Comparison of ENCODE assay signal across 35 cellular contexts in the genomic region with DNA sequence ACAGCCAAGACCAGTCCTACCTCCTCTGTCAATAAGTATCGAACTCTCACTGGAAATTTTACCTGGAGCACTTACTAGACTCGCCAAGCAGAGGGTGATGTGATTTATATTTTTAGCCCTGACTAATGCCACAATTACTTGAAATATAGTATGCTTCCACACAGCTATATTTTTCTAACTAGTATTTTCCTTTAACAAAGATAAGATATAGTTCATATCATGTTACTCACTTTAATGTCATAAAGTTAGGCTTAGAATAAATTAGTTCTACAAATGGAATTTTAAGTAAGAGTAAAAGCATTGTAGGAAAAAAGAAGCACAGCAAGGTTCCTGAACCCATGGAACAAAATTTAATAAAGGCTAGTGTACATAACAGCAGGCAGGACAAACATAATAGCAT.
"Had no signal": no experiment of that assay in that cellular context is flagged by ENCODE, and none has a peak within 500 bp of the region (broad histone marks: within the 10 kb centered on the region; RNA-seq: fewer than 3 reads in every experiment).

No MANE protein-coding gene starts in this region.

- H3K4me3 ChIP-seq: MG63 had no signal

- H3K9me3 ChIP-seq: MG63 had no signal

- H3K27me3 ChIP-seq: MG63 had no signal

- DNase-seq: Karpas-422, Kasumi-1, MG63, MM.1S, MV-4-11, NCI-H1048, NCI-H1092, NCI-H1092 treated with DMSO at 0.1 percent for 48 hours, NCI-H1105, NCI-H1105 treated with DMSO at 0.1 percent for 48 hours, NCI-H1417, NCI-H1417 treated with DMSO at 0.1 percent for 48 hours, NCI-H1436, NCI-H1436 treated with DMSO at 0.1 percent for 48 hours, NCI-H146, NCI-H1694, NCI-H1694 treated with DMSO at 0.1 percent for 48 hours, NCI-H187 treated with DMSO at 0.1 percent for 48 hours, NCI-H1930, NCI-H2029, NCI-H2029 treated with DMSO at 0.1 percent for 48 hours, NCI-H2081, NCI-H2081 treated with DMSO at 0.1 percent for 48 hours, NCI-H2107, NCI-H2171, NCI-H2171 treated with DMSO at 0.1 percent for 48 hours, NCI-H2227 treated with DMSO at 0.1 percent for 48 hours, NCI-H226, NCI-H345, NCI-H446, NCI-H446 treated with DMSO at 0.1 percent for 48 hours, NCI-H510A, NCI-H510A treated with DMSO at 0.1 percent for 48 hours, NCI-H524, NCI-H524 treated with DMSO at 0.1 percent for 48 hours had no signal

- H3K36me3 ChIP-seq: MG63 had no signal
